Comparison of ENCODE assay signal across 8 cellular contexts in the genomic region with DNA sequence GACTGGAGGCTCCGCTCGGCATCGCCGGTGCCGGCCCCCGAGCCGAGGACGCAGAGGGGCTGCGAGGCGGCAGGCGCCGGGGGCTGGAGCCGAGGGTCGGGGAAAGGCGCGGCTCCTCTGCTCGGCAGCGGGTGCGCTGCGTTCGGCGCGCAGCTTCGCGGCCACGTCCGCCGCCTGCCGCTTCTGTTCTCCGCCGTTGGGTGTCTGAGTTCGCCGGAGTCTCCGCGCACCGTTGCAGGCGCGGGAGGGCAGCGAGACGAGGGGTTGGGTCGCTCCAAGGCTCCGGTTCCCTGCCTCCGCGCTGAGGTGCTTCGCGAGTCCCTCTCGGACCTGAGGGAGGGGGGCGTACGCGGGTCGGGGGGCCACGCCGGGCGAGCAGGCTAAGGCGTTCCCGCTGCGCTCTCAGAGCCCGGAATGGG. TPM values are rescaled to one million over a fixed set of nuclear protein-coding genes. Genes with fewer than 3 reads are reported as not detected.
DNase-seq lines count a peak whose midpoint lies in the region; ATAC-seq and TF ChIP-seq lines count a peak whose summit lies in the region.

No MANE protein-coding gene starts in this region.

- H3K4me3 Mint-ChIP-seq in activated T-helper 17 cell treated with anti-CD3 and anti-CD28 coated beads, Interleukin-2, amount 50 U/mL, for 72 hours, result peak overlapping the region; percentile 70
- H3K4me3 Mint-ChIP-seq in progenitor cell of endocrine pancreas (ENCODE audit: low read depth), result peak overlapping the region; percentile 78

- CTCF ChIA-PET in BJ (lab: Yijun Ruan, JAX), result interaction anchor here (1.2 to 3.8 kb wide), 2 partner anchors 396 to 411 kb away, joined by 3 to 21 read pairs; no protein-coding TSS in a partner anchor

- H3K4me3 ChIP-seq in BJ (ENCODE audit: low read depth, low read length), result peak overlapping the region; percentile 77
- H3K4me3 ChIP-seq in Jurkat, Clone E6-1 (ENCODE audit: low read length), result peak overlapping the region; percentile 57

- no peaks in the 10 kb centered on the region for H3K36me3 Mint-ChIP-seq in activated T-helper 17 cell treated with anti-CD3 and anti-CD28 coated beads, Interleukin-2, amount 50 U/mL, for 72 hours (ENCODE audit: low read depth)
- peaks cover 2% of the 10 kb centered on the region for H3K36me3 Mint-ChIP-seq in progenitor cell of endocrine pancreas (ENCODE audit: insufficient read depth)

- no peaks in the 10 kb centered on the region for H3K9me3 Mint-ChIP-seq in activated T-helper 17 cell treated with anti-CD3 and anti-CD28 coated beads, Interleukin-2, amount 50 U/mL, for 72 hours
- no peaks in the 10 kb centered on the region for H3K9me3 Mint-ChIP-seq in progenitor cell of endocrine pancreas (ENCODE audit: low read depth)

- peaks cover 6% of the 10 kb centered on the region for H3K4me1 Mint-ChIP-seq in activated T-helper 17 cell treated with anti-CD3 and anti-CD28 coated beads, Interleukin-2, amount 50 U/mL, for 72 hours
- peaks cover 11% of the 10 kb centered on the region for H3K4me1 Mint-ChIP-seq in progenitor cell of endocrine pancreas (ENCODE audit: low read depth)

- ATAC-seq in activated T-helper 17 cell treated with anti-CD3 and anti-CD28 coated beads, Interleukin-2, amount 50 U/mL, for 72 hours (replicated peaks), result peak; percentile 34
- peak; percentile 47 for ATAC-seq in Right ventricle myocardium superior (ENCODE audit: poor library complexity)

- DNase-seq in BJ (ENCODE audit: low read depth) (no peak), Right ventricle myocardium superior (peak; percentile 63), progenitor cell of endocrine pancreas (ENCODE audit: low spot score, unreplicated experiment) (peak; percentile 35), inferior parietal cortex (ENCODE audit: extremely low spot score) (no peak), DMS79 (lab: John Stamatoyannopoulos, UW) (no peak), amniotic stem cell (lab: John Stamatoyannopoulos, UW) (no peak)
- peak; percentile 10 for DNase-seq in Jurkat, Clone E6-1 (ENCODE audit: low read depth, low spot score)

- POLR2A ChIA-PET in BJ (lab: Charles Lee), result interaction anchor here (0.6 kb wide), 1 partner anchor 20 kb away, joined by 3 read pairs; no protein-coding TSS in a partner anchor

- peaks cover 16% of the 10 kb centered on the region for H3K27me3 Mint-ChIP-seq in activated T-helper 17 cell treated with anti-CD3 and anti-CD28 coated beads, Interleukin-2, amount 50 U/mL, for 72 hours
- peaks cover 39% of the 10 kb centered on the region for H3K27me3 Mint-ChIP-seq in progenitor cell of endocrine pancreas

- no peak overlapping the region for H3K27ac Mint-ChIP-seq in activated T-helper 17 cell treated with anti-CD3 and anti-CD28 coated beads, Interleukin-2, amount 50 U/mL, for 72 hours
- no peak overlapping the region for H3K27ac Mint-ChIP-seq in progenitor cell of endocrine pancreas

- no peaks in the 10 kb centered on the region for H3K36me3 ChIP-seq in BJ (ENCODE audit: control insufficient read depth, insufficient read depth, low read length)

- TF ChIP-seq CTCF in BJ (IDR thresholded peaks at IDR 0.05; ENCODE audit: insufficient read depth, low read depth, low read length) (0 out of 2 replicates have a peak, but pooled peaks have one; percentile 4), progenitor cell of endocrine pancreas (IDR thresholded peaks at IDR 0.05; ENCODE audit: unreplicated experiment) (no peak)

- H3K27me3 ChIP-seq in BJ (ENCODE audit: control insufficient read depth, insufficient read depth, low read length), result peaks cover 6% of the 10 kb centered on the region; the same call in 1 of the 2 replicates

- intact Hi-C loops in Right ventricle myocardium superior (cut with DNase I), result loop anchor here (5.0 to 10.0 kb wide), 3 partner anchors 314 to 1046 kb away; no protein-coding TSS in a partner anchor

RNA-seq across cellular contexts. Expression of a gene that starts 0.3 kb away (rescaled TPM):
- polyA plus RNA-seq in BJ (2011; rRNA removed), result 0.53 and 1.3 TPM in 2 replicates
- 0.66 and 2.0 TPM in 2 replicates for polyA minus RNA-seq in BJ (2011; rRNA and poly(A)+ RNA removed)
- polyA plus RNA-seq in Jurkat, Clone E6-1 (2012; ENCODE audit: insufficient read depth, insufficient read length), result 0.42 TPM
- total RNA-seq in activated T-helper 17 cell treated with anti-CD3 and anti-CD28 coated beads, Interleukin-2, amount 50 U/mL, for 72 hours, result under 1 TPM; 0.13 TPM
- total RNA-seq in Right ventricle myocardium superior (6.3 TPM), progenitor cell of endocrine pancreas (5.5 and 5.9 TPM in 2 replicates)

Comparison
In these comparisons a context has a peak if more than half of its experiments do, and no peak if none do; other contexts are left out.
1. DNase-seq: peak in Jurkat, Clone E6-1 (single experiment), Right ventricle myocardium superior (single experiment) and progenitor cell of endocrine pancreas (single experiment); none in BJ (single experiment), inferior parietal cortex (single experiment), DMS79 (single experiment) and amniotic stem cell (single experiment).